ENCODE assay signal across 16 cellular contexts in genomic region chr19:2714531-2715269, GRCh38. TPM values are rescaled to one million over a fixed set of nuclear protein-coding genes. Genes with fewer than 3 reads are reported as not detected.
DNase-seq lines count a peak whose midpoint lies in the region; ATAC-seq, FAIRE-seq and TF ChIP-seq lines count a peak whose summit lies in the region.
"Had no signal": no experiment of that assay in that cellular context is flagged by ENCODE, and none has a peak within 500 bp of the region (broad histone marks: within the 10 kb centered on the region; RNA-seq: fewer than 3 reads in every experiment).

No MANE protein-coding gene starts in this region.

- H3K9me3 Mint-ChIP-seq in naive B cell, result peaks cover 5 to 17% (median 11%) of the 10 kb centered on the region in 7 donors
- H3K9me3 Mint-ChIP-seq in stimulated activated memory B cell treated with anti-CD40 and anti-IgM and Interleukin-4, amounts not matched to agents 10 μg/mL and 1 μg/mL and 100 μg/mL, for 72 hours, result peaks cover 8% of the 10 kb centered on the region

- peak overlapping the region in 5 of 6 donors; percentile 20 to 92 (median 42) for H3K27ac Mint-ChIP-seq in naive B cell
- H3K27ac Mint-ChIP-seq in stimulated activated memory B cell treated with anti-CD40 and anti-IgM and Interleukin-4, amounts not matched to agents 10 μg/mL and 1 μg/mL and 100 μg/mL, for 72 hours, result peak overlapping the region; percentile 43

- peaks cover 0 to 5% (median 0%) of the 10 kb centered on the region in 3 donors for H3K27me3 Mint-ChIP-seq in naive B cell
- no peaks in the 10 kb centered on the region for H3K27me3 Mint-ChIP-seq in stimulated activated memory B cell treated with anti-CD40 and anti-IgM and Interleukin-4, amounts not matched to agents 10 μg/mL and 1 μg/mL and 100 μg/mL, for 72 hours

- 82% methylated on average over 16 of the region's 16 CpGs for WGBS in right cardiac atrium

- H3K27me3 ChIP-seq in right cardiac atrium (ENCODE audit: control insufficient read depth, insufficient read depth) (no peaks in the 10 kb centered on the region), bronchial epithelial cell (ENCODE audit: control insufficient read depth, insufficient read depth, low read length) (peaks cover 1% of the 10 kb centered on the region)
- H3K27me3 ChIP-seq: BE2C had no signal

- peak in 1 of 3 donors; percentile 50 for DNase-seq in right cardiac atrium
- no peak for DNase-seq in left cardiac atrium
- DNase-seq in bronchial epithelial cell (ENCODE audit: low read depth), result no peak
- no peak for DNase-seq in naive B cell
- DNase-seq in cerebellar nuclear complex (lab: John Stamatoyannopoulos, UW), result no peak
- DNase-seq in NOMO-1 (lab: John Stamatoyannopoulos, UW; ENCODE audit: unreplicated experiment in 2 of 2), result no peak
- DNase-seq: BE2C; CD4-positive, alpha-beta memory T cell; DMS79 had no signal

- H3K4me3 ChIP-seq in right cardiac atrium (ENCODE audit: low read length) (no peak overlapping the region), bronchial epithelial cell (ENCODE audit: low read depth, low read length) (no peak overlapping the region)
- H3K4me3 ChIP-seq: GM12878 had no signal

- no peak overlapping the region for H3K27ac ChIP-seq in right cardiac atrium (ENCODE audit: low read length)
- H3K27ac ChIP-seq: C4-2B had no signal

- FAIRE-seq in bronchial epithelial cell (lab: Jason Lieb, UNC), result peak; percentile 86
- FAIRE-seq: A204.1, GM12878, GM18507, H54 had no signal

- peaks cover 3% of the 10 kb centered on the region for H3K9me3 ChIP-seq in right cardiac atrium (ENCODE audit: control insufficient read depth, low read length)

- no peaks in the 10 kb centered on the region for H3K4me1 ChIP-seq in right cardiac atrium (ENCODE audit: control insufficient read depth, insufficient read depth, low read length)
- H3K4me1 ChIP-seq: BE2C had no signal

- ATAC-seq in right cardiac atrium, result peak; percentile 16 to 19
- no peak for ATAC-seq in left cardiac atrium
- no peak for ATAC-seq in naive B cell (ENCODE audit: low read depth in 2 of 2)
- no peak for ATAC-seq in stimulated activated memory B cell treated with anti-CD40 and anti-IgM and Interleukin-4, amounts not matched to agents 10 μg/mL and 1 μg/mL and 100 μg/mL, for 72 hours
- ATAC-seq: GM12878, HCT116 had no signal

- H3K4me3 Mint-ChIP-seq in naive B cell, result peak overlapping the region in 3 of 8 donors; percentile 6 to 44 (median 29)
- no peak overlapping the region for H3K4me3 Mint-ChIP-seq in stimulated activated memory B cell treated with anti-CD40 and anti-IgM and Interleukin-4, amounts not matched to agents 10 μg/mL and 1 μg/mL and 100 μg/mL, for 72 hours
- H3K4me3 Mint-ChIP-seq: CD4-positive, alpha-beta memory T cell had no signal

- TF ChIP-seq CTCF in bronchial epithelial cell (IDR thresholded peaks at IDR 0.05; ENCODE audit: insufficient read depth, low read length, severe bottlenecking), result no peak

- H3K36me3 Mint-ChIP-seq in naive B cell, result peaks cover 5 to 14% of the 10 kb centered on the region in 2 donors
- H3K36me3 Mint-ChIP-seq in stimulated activated memory B cell treated with anti-CD40 and anti-IgM and Interleukin-4, amounts not matched to agents 10 μg/mL and 1 μg/mL and 100 μg/mL, for 72 hours, result peaks cover 21% of the 10 kb centered on the region

- intact Hi-C loops in right cardiac atrium (cut with DNase I) (no loop called here), left cardiac atrium (cut with DNase I) (no loop called here)

- H3K36me3 ChIP-seq in bronchial epithelial cell (ENCODE audit: control insufficient read depth, insufficient read depth, low read length), result no peaks in the 10 kb centered on the region

- H3K4me1 Mint-ChIP-seq in naive B cell, result peaks cover 33 to 63% (median 57%) of the 10 kb centered on the region in 3 donors
- H3K4me1 Mint-ChIP-seq in stimulated activated memory B cell treated with anti-CD40 and anti-IgM and Interleukin-4, amounts not matched to agents 10 μg/mL and 1 μg/mL and 100 μg/mL, for 72 hours, result peaks cover 60% of the 10 kb centered on the region

RNA-seq across cellular contexts. Expression of gene DIRAS1, which starts 6.5 kb away (rescaled TPM):
- total RNA-seq in right cardiac atrium (100 to 1,000 TPM; 160 to 176 (median 172) TPM), left cardiac atrium (100 to 1,000 TPM; 108 to 211 TPM), bronchial epithelial cell (under 0.01 TPM in 2 replicates)
- polyA plus RNA-seq in right cardiac atrium (155 TPM), naive B cell (ENCODE audit: low read depth in 6 of 6) (1 to 10 TPM in 5 of 6 donors, under 1 TPM in 1; 0.92 to 2.7 (median 1.5) TPM)
- total RNA-seq: CD4-positive, alpha-beta memory T cell had no signal
- polyA plus RNA-seq: CD4-positive, alpha-beta memory T cell had no signal

RNA-seq across cellular contexts. Expression of gene GNG7, which starts 12.2 kb away (rescaled TPM):
- total RNA-seq in right cardiac atrium (10 to 100 TPM; 40.2 to 58.2 (median 48.6) TPM), left cardiac atrium (10 to 100 TPM; 19.8 to 45.9 TPM), bronchial epithelial cell (under 0.01 TPM in 2 replicates)
- polyA plus RNA-seq in right cardiac atrium (25.4 TPM), naive B cell (ENCODE audit: low read depth in 6 of 6) (10 to 100 TPM; 49.1 to 72.0 (median 60.9) TPM)

RNA-seq across cellular contexts. Expression of gene SLC39A3, which starts 25.1 kb away (rescaled TPM):
- total RNA-seq in right cardiac atrium (10 to 100 TPM; 19.9 to 25.5 (median 23.4) TPM), left cardiac atrium (10 to 100 TPM; 21.9 to 25.5 TPM), bronchial epithelial cell (24.0 and 38.9 TPM in 2 replicates)
- polyA plus RNA-seq in right cardiac atrium (29.3 TPM), naive B cell (ENCODE audit: low read depth in 6 of 6) (10 to 100 TPM; 56.2 to 88.7 (median 60.5) TPM)

Comparison
In these comparisons a context has a peak if more than half of its experiments do, and no peak if none do; other contexts are left out.
1. ATAC-seq: peak in right cardiac atrium (2 of 2); none in left cardiac atrium (0 of 2), naive B cell (0 of 2) and stimulated activated memory B cell treated with anti-CD40 and anti-IgM and Interleukin-4, amounts not matched to agents 10 μg/mL and 1 μg/mL and 100 μg/mL, for 72 hours (single experiment).
2. RNA of gene DIRAS1, which starts 6.5 kb away (total RNA-seq): 108 to 211 TPM in left cardiac atrium and 160 to 176 TPM in right cardiac atrium; under 0.01 TPM in bronchial epithelial cell; every median in the first group is over 100 times any median in the second.
3. RNA of gene GNG7, which starts 12.2 kb away (total RNA-seq): 40.2 to 58.2 TPM in right cardiac atrium and 19.8 to 45.9 TPM in left cardiac atrium; under 0.01 TPM in bronchial epithelial cell; every median in the first group is over 10 times any median in the second.